Comparison of ENCODE assay signal across 1 cellular context in genomic region chr12:49295087-49296001, GRCh38.
TF ChIP-seq lines count a peak whose summit lies in the region.

Gene PRPH, plus strand, starts transcription at chr12:49295147. Its CDS starts 54 bp downstream, at chr12:49295201.

TF ChIP-seq in GM12878, 131 proteins besides CTCF, POLR2A, EP300 and RAD21:
- TF ChIP-seq HDAC6 (IDR thresholded peaks at IDR 0.05; ENCODE audit: unreplicated experiment) (peak; percentile 69), YY1 (IDR thresholded peaks at IDR 0.05; ENCODE audit: low read depth, low read length) (no peak)
TF ChIP-seq in GM12878: peak in this region for 1.
